1 cellular context compared by ENCODE assay signal in the genomic region with DNA sequence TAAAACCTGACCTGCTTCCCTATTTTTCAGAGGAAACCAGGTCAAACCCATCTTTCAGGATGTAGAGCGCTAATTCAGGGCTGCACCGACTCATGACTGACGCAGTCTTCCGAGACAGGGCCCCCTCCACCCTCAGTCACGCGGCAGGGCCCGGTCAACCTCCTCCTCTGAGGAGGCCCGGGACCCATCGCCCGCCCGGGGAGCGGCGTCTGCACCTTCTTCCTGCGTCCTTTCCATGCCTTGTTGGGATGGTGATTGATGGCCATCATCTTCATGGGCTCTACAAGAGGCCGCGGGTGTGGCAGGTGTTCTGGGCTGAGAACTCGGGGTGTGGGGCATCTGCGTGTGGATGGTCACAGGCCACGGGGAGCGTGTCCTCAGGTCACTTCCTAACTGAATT.
TF ChIP-seq lines count a peak whose summit lies in the region.

No MANE protein-coding gene starts in this region.

TF ChIP-seq in HepG2, 621 proteins besides CTCF, POLR2A, EP300 and RAD21:
- TF ChIP-seq AGO2 (optimal IDR thresholded peaks at IDR 0.05; ENCODE audit: low read depth, low read length) (peak; percentile 57), ETV5 (CRISPR knock-in tag; IDR thresholded peaks at IDR 0.05; ENCODE audit: borderline replicate concordance) (no peak)
